Comparison of ENCODE assay signal across 8 cellular contexts in the genomic region with DNA sequence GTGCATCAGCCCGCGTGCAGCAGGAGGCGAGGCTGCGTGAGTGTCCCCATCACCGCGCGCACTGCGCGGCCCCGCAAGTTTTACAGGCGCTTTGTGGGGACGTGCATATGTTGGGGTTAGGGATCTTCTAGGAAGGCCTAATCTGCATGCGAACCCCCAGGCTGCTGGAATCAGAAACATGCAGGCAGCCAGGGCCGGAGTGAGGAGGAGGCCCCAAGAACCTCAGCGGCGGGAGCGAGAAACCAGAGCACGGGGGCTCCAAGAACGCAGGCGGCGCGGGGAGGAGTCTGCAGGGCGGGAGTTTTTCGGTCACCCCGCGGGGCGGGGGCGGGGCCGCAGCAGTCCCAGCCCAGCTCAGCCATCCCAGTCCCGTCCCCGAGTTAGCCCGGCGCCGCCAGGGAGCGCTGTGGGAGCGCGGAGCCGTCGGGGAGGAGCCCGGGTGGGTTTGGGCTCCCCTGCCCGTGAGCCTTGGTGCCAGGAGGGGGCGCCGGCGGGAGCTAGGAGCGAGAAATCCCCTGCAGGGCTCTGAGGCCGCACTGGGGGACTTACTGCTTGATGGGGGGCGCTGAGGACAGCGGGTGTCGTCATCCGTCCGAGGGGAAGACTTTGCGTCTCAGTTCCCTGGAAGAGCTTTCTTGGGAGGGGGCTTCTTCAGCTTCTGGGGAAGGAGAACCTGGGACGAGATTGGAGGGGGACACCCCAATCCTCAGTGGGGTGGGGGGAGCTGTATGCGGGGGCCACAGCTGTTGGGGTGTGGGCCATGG. TPM values are rescaled to one million over a fixed set of nuclear protein-coding genes. Genes with fewer than 3 reads are reported as not detected.
DNase-seq lines count a peak whose midpoint lies in the region; ATAC-seq and TF ChIP-seq lines count a peak whose summit lies in the region.

No MANE protein-coding gene starts in this region.

- no peaks in the 10 kb centered on the region for H3K27me3 ChIP-seq in lung (ENCODE audit: control insufficient read depth, insufficient read depth)

- no peaks in the 10 kb centered on the region for H3K36me3 ChIP-seq in lung (ENCODE audit: control insufficient read depth in 2 of 2, insufficient read depth in 2 of 2, low read length in 2 of 2)

- H3K4me3 ChIP-seq in lung: no peak overlapping the region

- H3K27ac ChIP-seq in lung (ENCODE audit: low read depth in 1 of 2, low read length in 1 of 2): no peak overlapping the region

- ATAC-seq in GM18867 (IDR thresholded peaks at IDR 0.05; ENCODE audit: unreplicated experiment) (peak; percentile 78), HG03565 (IDR thresholded peaks at IDR 0.05; ENCODE audit: unreplicated experiment) (peak; percentile 61), lung (ENCODE audit: insufficient read depth, low FRiP score) (peak; percentile 88)

- DNase-seq in A172 (ENCODE audit: low spot score) (peak; percentile 73), NCI-H748 (lab: John Stamatoyannopoulos, UW; ENCODE audit: unreplicated experiment) (peak; percentile 88), dermis microvascular lymphatic vessel endothelial cell (ENCODE audit: low read depth in 2 of 2) (peak; percentile 67 to 88), lung (ENCODE audit: low spot score) (peak; percentile 89)
- DNase-seq in activated CD4-positive, alpha-beta T cell treated with anti-CD3 and anti-CD28 coated beads, Interleukin-2, amount 50 U/mL, for 1 hour: peak; percentile 93
- peak; percentile 79 for DNase-seq in stimulated activated CD8-positive, alpha-beta memory T cell treated with anti-CD3 and anti-CD28 coated beads, Interleukin-12 subunit alpha, Interleukin-12 subunit beta, amount 100 ng/mL, for 4 hours (ENCODE audit: low read depth)

- peaks cover 0 to 3% of the 10 kb centered on the region in 2 donors for H3K9me3 ChIP-seq in lung (ENCODE audit: control insufficient read depth in 2 of 2, insufficient read depth in 1 of 2, low read length in 1 of 2)

- peak; percentile 80 for TF ChIP-seq CTCF in lung (IDR thresholded peaks at IDR 0.05; ENCODE audit: control extremely low read depth, extremely low read depth)

- H3K4me1 ChIP-seq in lung (ENCODE audit: control insufficient read depth in 2 of 2, insufficient read depth in 2 of 2, low read length in 2 of 2): peaks cover 3 to 5% of the 10 kb centered on the region in 2 donors

- 1 to 2% methylated on average over 50 to 54 of the region's 54 CpGs for WGBS in lung, 2 donors

RNA-seq across cellular contexts. Expression of gene NRTN, which starts 0.9 kb away (rescaled TPM):
- total RNA-seq in A172 (2014; rRNA removed; shearing (Covaris generic)): 1.4 TPM in 1 of 2 replicates, not detected in the other
- total RNA-seq in dermis microvascular lymphatic vessel endothelial cell (0.13 and 0.51 TPM in 2 replicates), lung (1 to 10 TPM in 1 of 2 donors, under 1 TPM in 1; 0.23 to 3.3 TPM)
- 1 to 10 TPM; 1.2 to 1.7 TPM for polyA plus RNA-seq in lung

RNA-seq across cellular contexts. Expression of gene DUS3L, which starts 13.0 kb away (rescaled TPM):
- total RNA-seq in A172 (2014; rRNA removed; shearing (Covaris generic)): 56.0 and 76.7 TPM in 2 replicates
- 22.9 and 29.2 TPM in 2 replicates for total RNA-seq in dermis microvascular lymphatic vessel endothelial cell
- total RNA-seq in lung: 10 to 100 TPM; 18.5 to 47.0 TPM
- 10 to 100 TPM; 32.7 to 40.8 TPM for polyA plus RNA-seq in lung

RNA-seq across cellular contexts. Expression of gene PRR22, which starts 19.4 kb away (rescaled TPM):
- total RNA-seq in A172 (2014; rRNA removed; shearing (Covaris generic)): 0.41 and 2.0 TPM in 2 replicates
- 0.39 and 0.51 TPM in 2 replicates for total RNA-seq in dermis microvascular lymphatic vessel endothelial cell
- 1 to 10 TPM in 1 of 2 donors, under 1 TPM in 1; 0.20 to 6.1 TPM for total RNA-seq in lung
- 1 to 10 TPM; 2.6 to 6.8 TPM for polyA plus RNA-seq in lung

RNA-seq across cellular contexts. Expression of gene FUT6, which starts 35.6 kb away (rescaled TPM):
- total RNA-seq in A172 (2014; rRNA removed; shearing (Covaris generic)): not detected in 2 replicates
- total RNA-seq in dermis microvascular lymphatic vessel endothelial cell (not detected in 2 replicates), lung (1 to 10 TPM in 1 of 2 donors, not detected in 1; 1.9 TPM)
- 1 to 10 TPM in 1 of 2 donors, under 1 TPM in 1; 0.67 to 2.6 TPM for polyA plus RNA-seq in lung

RNA-seq across cellular contexts. Expression of gene FUT3, which starts 47.3 kb away (rescaled TPM):
- total RNA-seq in A172 (2014; rRNA removed; shearing (Covaris generic)): not detected in 2 replicates
- total RNA-seq in dermis microvascular lymphatic vessel endothelial cell: not detected in 2 replicates
- total RNA-seq in lung: 10 to 100 TPM in 1 of 2 donors, 1 to 10 TPM in 1; 1.5 to 31.4 TPM
- 10 to 100 TPM; 11.3 to 25.1 TPM for polyA plus RNA-seq in lung
